In genomic region chr4:52750213-52750612, GRCh38 we compare ENCODE assay signal across 16 cellular contexts. TPM values are rescaled to one million over a fixed set of nuclear protein-coding genes. Genes with fewer than 3 reads are reported as not detected.
DNase-seq lines count a peak whose midpoint lies in the region; ATAC-seq, FAIRE-seq and TF ChIP-seq lines count a peak whose summit lies in the region.
"Had no signal": no experiment of that assay in that cellular context is flagged by ENCODE, and none has a peak within 500 bp of the region (broad histone marks: within the 10 kb centered on the region; RNA-seq: fewer than 3 reads in every experiment).

No MANE protein-coding gene starts in this region.

- H3K36me3 ChIP-seq in HepG2 (replicated peaks in 1 of 2; ENCODE audit: control insufficient read depth in 1 of 2, insufficient read depth in 2 of 2, low read length in 2 of 2) = no peaks in the 10 kb centered on the region
- no peaks in the 10 kb centered on the region for H3K36me3 ChIP-seq in right lobe of liver
- peaks cover 19% of the 10 kb centered on the region; the same call in 1 of the 2 replicates for H3K36me3 ChIP-seq in iPS-20b (ENCODE audit: insufficient read depth, low read depth, low read length)
- H3K36me3 ChIP-seq in Karpas-422 (ENCODE audit: insufficient read depth, low read length) = no peaks in the 10 kb centered on the region
- H3K36me3 ChIP-seq: upper lobe of right lung, WERI-Rb-1 had no signal

- TF ChIP-seq RAD21 in HepG2 (CRISPR knock-in tag; IDR thresholded peaks at IDR 0.05) = no peak

- no peak overlapping the region for H3K9ac ChIP-seq in HepG2 (ENCODE audit: insufficient read depth, low read depth, low read length)
- peak overlapping the region; percentile 72; the same call in 1 of the 2 replicates for H3K9ac ChIP-seq in iPS-20b (ENCODE audit: low read depth, low read length)
- H3K9ac ChIP-seq in Karpas-422 (ENCODE audit: low read length) = no peak overlapping the region
- H3K9ac ChIP-seq: KMS-11 had no signal

- H2AFZ ChIP-seq in HepG2 (ENCODE audit: low read length) (no peak overlapping the region), Karpas-422 (ENCODE audit: low read length) (no peak overlapping the region)

- in situ Hi-C loops in HepG2 (cut with HindIII; ENCODE audit: extremely low pct_ligation_motif_present, low pct_unique_long_range_greater_than_20kb) = no loop called here

- FAIRE-seq in HepG2 (lab: Jason Lieb, UNC) = no peak
- FAIRE-seq: GM12892 had no signal

- TF ChIP-seq CTCF in HepG2 (CRISPR knock-in tag; IDR thresholded peaks at IDR 0.05) (no peak), right lobe of liver (IDR thresholded peaks at IDR 0.05) (no peak), activated B cell treated with CpG ODN at 0.5 μM for 24 hours (IDR thresholded peaks at IDR 0.05) (no peak), type B pancreatic cell (conservative IDR thresholded peaks at IDR 0.05) (no peak)

- no peaks in the 10 kb centered on the region for H3K9me2 ChIP-seq in Karpas-422 (replicated peaks; ENCODE audit: insufficient read depth, low read length)

- no peaks in the 10 kb centered on the region for H3K79me2 ChIP-seq in HepG2 (ENCODE audit: insufficient read depth, low read length)
- H3K79me2 ChIP-seq in Karpas-422 (ENCODE audit: low read length) = no peaks in the 10 kb centered on the region

- no peak for ATAC-seq in HepG2
- no peak for ATAC-seq in right lobe of liver
- no peak for ATAC-seq in activated B cell treated with CpG ODN at 0.5 μM for 24 hours (ENCODE audit: low read depth)
- no peak for ATAC-seq in left ventricle myocardium superior

- TF ChIP-seq EP300 in HepG2 (IDR thresholded peaks at IDR 0.05; ENCODE audit: low read depth in 2 of 2, low read length in 2 of 2) (no peak), HepG2 (CRISPR knock-in tag; IDR thresholded peaks at IDR 0.05; ENCODE audit: borderline replicate concordance) (no peak)

- H3K4me1 Mint-ChIP-seq in activated B cell treated with CpG ODN at 0.5 μM for 24 hours (peaks cover 8% of the 10 kb centered on the region), type B pancreatic cell (ENCODE audit: unreplicated experiment) (peaks cover 3% of the 10 kb centered on the region)

- H3K27ac ChIP-seq in HepG2 (ENCODE audit: extremely low read length, insufficient read depth, low read length) = no peak overlapping the region
- no peak overlapping the region for H3K27ac ChIP-seq in right lobe of liver
- H3K27ac ChIP-seq in iPS-20b (ENCODE audit: low read length) = no peak overlapping the region
- H3K27ac ChIP-seq in Karpas-422 (ENCODE audit: low read length) = no peak overlapping the region
- H3K27ac ChIP-seq: KMS-11, upper lobe of right lung, WERI-Rb-1 had no signal

- H3K36me3 Mint-ChIP-seq in activated B cell treated with CpG ODN at 0.5 μM for 24 hours (ENCODE audit: low read depth) = no peaks in the 10 kb centered on the region
- no peaks in the 10 kb centered on the region for H3K36me3 Mint-ChIP-seq in type B pancreatic cell

- POLR2A ChIA-PET in HepG2 (lab: Yijun Ruan, JAX) (no interaction called here), activated B cell treated with CpG ODN at 0.5 μM for 24 hours (lab: Charles Lee) (interaction anchor here (1.3 kb wide), 1 partner anchor 38 kb away, joined by 4 read pairs; no protein-coding TSS in a partner anchor)

- H3K9me3 ChIP-seq in HepG2 (ENCODE audit: low read length) (no peaks in the 10 kb centered on the region), right lobe of liver (no peaks in the 10 kb centered on the region), iPS-20b (ENCODE audit: insufficient read depth, low read depth, low read length) (no peaks in the 10 kb centered on the region), Karpas-422 (ENCODE audit: low read length) (no peaks in the 10 kb centered on the region)
- H3K9me3 ChIP-seq: upper lobe of right lung had no signal

- H3K4me3 Mint-ChIP-seq in activated B cell treated with CpG ODN at 0.5 μM for 24 hours = peak overlapping the region; percentile 77
- peak overlapping the region; percentile 70 for H3K4me3 Mint-ChIP-seq in type B pancreatic cell

- TF ChIP-seq POLR2A in HepG2 (IDR thresholded peaks at IDR 0.05; ENCODE audit: insufficient read depth in 1 of 2, low read depth in 2 of 2, low read length in 2 of 2) (no peak), right lobe of liver (IDR thresholded peaks at IDR 0.05) (no peak)

- H3K4me2 ChIP-seq in HepG2 (ENCODE audit: low read depth, low read length) (no peak overlapping the region), Karpas-422 (ENCODE audit: low read depth, low read length, poor library complexity, severe bottlenecking) (no peak overlapping the region)
- H3K4me2 ChIP-seq: KMS-11 had no signal

- CTCF ChIA-PET in HepG2 (lab: Yijun Ruan, JAX; ENCODE audit: low intra/inter-chr PET ratio, low total read pairs) (no interaction called here), activated B cell treated with CpG ODN at 0.5 μM for 24 hours (lab: Charles Lee) (no interaction called here)

- 85% methylated on average over 11 of the region's 11 CpGs for WGBS in HepG2 (ENCODE audit: low lambda C conversion rate)
- WGBS in right lobe of liver (ENCODE audit: insufficient coverage, low coverage, low lambda C conversion rate, missing lambda C conversion rate) = 96% methylated on average over 6 of the region's 11 CpGs

- H3K27me3 ChIP-seq in HepG2 (ENCODE audit: control insufficient read depth in 1 of 2, insufficient read depth in 2 of 2, low read length in 2 of 2) (peaks cover 3 to 15% of the 10 kb centered on the region in 2 experiments; a peak in 4 of 5 replicates), right lobe of liver (no peaks in the 10 kb centered on the region), iPS-20b (ENCODE audit: insufficient read depth, low read length) (peaks cover 37% of the 10 kb centered on the region), Karpas-422 (ENCODE audit: low read length) (no peaks in the 10 kb centered on the region)

- no peak overlapping the region for H3K27ac Mint-ChIP-seq in activated B cell treated with CpG ODN at 0.5 μM for 24 hours
- peak overlapping the region; percentile 48 for H3K27ac Mint-ChIP-seq in type B pancreatic cell

- H3K27me3 Mint-ChIP-seq in activated B cell treated with CpG ODN at 0.5 μM for 24 hours = peaks cover 47% of the 10 kb centered on the region
- peaks cover 28% of the 10 kb centered on the region for H3K27me3 Mint-ChIP-seq in type B pancreatic cell

- H4K20me1 ChIP-seq in HepG2 (ENCODE audit: insufficient read depth, low read length) (no peaks in the 10 kb centered on the region), Karpas-422 (ENCODE audit: insufficient read depth, low read depth, low read length) (no peaks in the 10 kb centered on the region)

- H3K4me1 ChIP-seq in HepG2 (ENCODE audit: insufficient read depth, low read length) (0 out of 2 replicates have a peak, but pooled peaks cover 6% of the 10 kb centered on the region), right lobe of liver (peaks cover 0 to 7% (median 0%) of the 10 kb centered on the region in 4 donors), iPS-20b (ENCODE audit: insufficient read depth, low read length) (no peaks in the 10 kb centered on the region), Karpas-422 (ENCODE audit: low read length) (peaks cover 4% of the 10 kb centered on the region)

- H3K9me3 Mint-ChIP-seq in activated B cell treated with CpG ODN at 0.5 μM for 24 hours (peaks cover 2% of the 10 kb centered on the region), type B pancreatic cell (no peaks in the 10 kb centered on the region)

- H3K4me3 ChIP-seq in HepG2 (replicated peaks in 1 of 3; ENCODE audit: insufficient read depth in 1 of 3, low read depth in 2 of 3, low read length in 3 of 3) (no peak overlapping the region), right lobe of liver (no peak overlapping the region), iPS-20b (ENCODE audit: low read length) (peak overlapping the region; percentile 66; the same call in 1 of the 2 replicates), Karpas-422 (ENCODE audit: low read length) (no peak overlapping the region)

- DNase-seq in HepG2 (ENCODE audit: low spot score) = no peak
- no peak for DNase-seq in right lobe of liver
- DNase-seq in activated B cell treated with CpG ODN at 0.5 μM for 24 hours = no peak
- DNase-seq in type B pancreatic cell (ENCODE audit: extremely low spot score, unreplicated experiment) = no peak
- DNase-seq in HCEC 1CT = no peak
- DNase-seq in Karpas-422 = no peak
- no peak for DNase-seq in left ventricle myocardium superior
- DNase-seq: C1 segment of cervical spinal cord; effector CD4-positive, alpha-beta T cell; NCI-H1436; WERI-Rb-1 had no signal

- intact Hi-C loops in HepG2 (cut with micrococcal nuclease; ENCODE audit: unreplicated experiment) = no loop called here
- intact Hi-C loops in right lobe of liver (cut with DNase I) = no loop called here
- intact Hi-C loops in activated B cell treated with CpG ODN at 0.5 μM for 24 hours (cut with micrococcal nuclease) = no loop called here
- intact Hi-C loops in left ventricle myocardium superior (cut with micrococcal nuclease) = no loop called here

- BruUV-seq in HepG2 (replicated peaks; lab: Mats Ljungman, UMichigan) = no TSS peak

RNA-seq across cellular contexts. Expression of gene ERVMER34-1, which starts 1.0 kb away (rescaled TPM):
- total RNA-seq in HepG2 (2016; rRNA removed; fragmentation: Illumina TruSeq; extraction: Trizol) (0.24 and 0.35 TPM in 2 replicates), right lobe of liver (under 1 TPM in 4 of 6 experiments, not detected in 2; 0.04 to 0.20 (median 0.15) TPM), activated B cell treated with CpG ODN at 0.5 μM for 24 hours (not detected in 2 replicates), type B pancreatic cell (ENCODE audit: low replicate concordance) (1.9 and 3.9 TPM in 2 replicates), left ventricle myocardium superior (7.2 TPM)
- not detected in 2 replicates for total RNA-seq in HepG2 (2016; cell fraction: cytosol; rRNA removed; fragmentation: Illumina TruSeq; extraction: Trizol; ENCODE audit: low read depth)
- 0.19 and 0.40 TPM in 2 replicates for total RNA-seq in HepG2 (2016; cell fraction: insoluble cytoplasmic fraction; rRNA removed; fragmentation: Illumina TruSeq; extraction: Trizol)
- 0.15 and 0.24 TPM in 2 replicates for total RNA-seq in HepG2 (2016; cell fraction: membrane; rRNA removed; fragmentation: Illumina TruSeq; extraction: Trizol)
- total RNA-seq in HepG2 (2016; cell fraction: nucleus; rRNA removed; fragmentation: Illumina TruSeq; extraction: Trizol) = 0.12 TPM in 1 of 2 replicates, not detected in the other
- polyA plus RNA-seq in HepG2 (2011; rRNA removed) = 0.03 and 0.04 TPM in 2 replicates
- 0.03 and 0.05 TPM in 2 replicates for polyA plus RNA-seq in HepG2 (2011; cell fraction: cytosol; rRNA removed)
- polyA plus RNA-seq in HepG2 (2011; cell fraction: nucleus; rRNA removed) = not detected in 2 replicates
- polyA plus RNA-seq in HepG2 (2012) = 0.04 and 0.05 TPM in 2 replicates
- 0.10 and 0.12 TPM in 2 replicates for polyA plus RNA-seq in HepG2 (2016; cell fraction: cytosol; fragmentation: Illumina TruSeq; extraction: Trizol; ENCODE audit: low read depth)
- 0.15 and 0.25 TPM in 2 replicates for polyA plus RNA-seq in HepG2 (2016; cell fraction: insoluble cytoplasmic fraction; fragmentation: Illumina TruSeq; extraction: Trizol; ENCODE audit: low read depth)
- polyA plus RNA-seq in HepG2 (2016; cell fraction: membrane; fragmentation: Illumina TruSeq; extraction: Trizol; ENCODE audit: low read depth) = 0.13 and 0.14 TPM in 2 replicates
- 0.44 TPM in 1 of 2 replicates, not detected in the other for polyA plus RNA-seq in HepG2 (2016; cell fraction: nucleus; fragmentation: Illumina TruSeq; extraction: Trizol; ENCODE audit: insufficient read depth, low read depth)
- polyA minus RNA-seq in HepG2 (2011; rRNA and poly(A)+ RNA removed; ENCODE audit: low replicate concordance) = not detected in 2 replicates
- not detected in 2 replicates for polyA minus RNA-seq in HepG2 (2011; cell fraction: cytosol; rRNA and poly(A)+ RNA removed)
- 0.12 TPM in 1 of 2 replicates, not detected in the other for polyA minus RNA-seq in HepG2 (2011; cell fraction: nucleus; rRNA and poly(A)+ RNA removed)
- not detected in 2 replicates for total RNA-seq in Karpas-422 (2014; rRNA removed; shearing (Covaris generic); ENCODE audit: low replicate concordance)
- total RNA-seq: mesenteric fat pad had no signal
